Comparison of ENCODE assay signal across 18 cellular contexts in the genomic region with DNA sequence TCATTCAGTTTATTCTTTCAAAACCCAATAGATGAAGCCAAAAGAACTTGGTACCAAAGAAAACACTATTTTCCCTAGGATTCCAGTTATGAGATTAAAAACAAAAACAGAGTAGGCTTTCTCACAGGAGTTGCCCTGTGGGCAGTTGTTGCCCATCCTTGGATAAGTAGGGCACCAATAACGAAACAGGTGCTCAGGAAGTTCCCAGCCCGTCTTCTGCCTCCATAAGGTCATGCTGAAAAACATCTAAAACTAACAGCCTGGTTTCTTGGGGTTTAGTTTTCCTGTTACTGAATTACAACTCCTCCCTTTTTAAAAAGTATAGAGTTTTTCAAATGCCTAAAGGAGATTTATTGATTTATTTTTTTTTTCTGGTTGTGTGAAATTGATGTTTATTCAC. TPM values are rescaled to one million over a fixed set of nuclear protein-coding genes. Genes with fewer than 3 reads are reported as not detected.
DNase-seq lines count a peak whose midpoint lies in the region; ATAC-seq and TF ChIP-seq lines count a peak whose summit lies in the region.
"Had no signal": no experiment of that assay in that cellular context is flagged by ENCODE, and none has a peak within 500 bp of the region (broad histone marks: within the 10 kb centered on the region; RNA-seq: fewer than 3 reads in every experiment).

No MANE protein-coding gene starts in this region.

- H3K36me3 ChIP-seq in OCI-LY3 (replicated peaks; ENCODE audit: low read depth, low read length), result no peaks in the 10 kb centered on the region
- no peaks in the 10 kb centered on the region for H3K36me3 ChIP-seq in smooth muscle cell (ENCODE audit: low read depth)
- no peaks in the 10 kb centered on the region for H3K36me3 ChIP-seq in prostate gland
- H3K36me3 ChIP-seq: neutrophil, right lobe of liver had no signal

- TF ChIP-seq CTCF in OCI-LY3 (IDR thresholded peaks at IDR 0.05; ENCODE audit: low read depth, low read length), result no peak
- TF ChIP-seq CTCF in smooth muscle cell (IDR thresholded peaks at IDR 0.05; ENCODE audit: borderline replicate concordance, insufficient read depth, poor library complexity, severe bottlenecking), result no peak
- TF ChIP-seq CTCF in prostate gland (IDR thresholded peaks at IDR 0.05), result no peak

- H3K27me3 ChIP-seq in OCI-LY3 (ENCODE audit: low read depth, low read length) (no peaks in the 10 kb centered on the region), smooth muscle cell (ENCODE audit: low read depth) (no peaks in the 10 kb centered on the region), prostate gland (replicated peaks; ENCODE audit: insufficient read depth) (no peaks in the 10 kb centered on the region)
- H3K27me3 ChIP-seq: neutrophil, right lobe of liver had no signal

- peak overlapping the region; percentile 53 for H3K9ac ChIP-seq in OCI-LY3 (ENCODE audit: low read length)
- H3K9ac ChIP-seq in smooth muscle cell (ENCODE audit: low read depth), result peak overlapping the region; percentile 22

- H3K4me2 ChIP-seq in OCI-LY3 (ENCODE audit: low read length), result peak overlapping the region; percentile 90
- H3K4me2 ChIP-seq in smooth muscle cell, result peak overlapping the region; percentile 71

- peak overlapping the region; percentile 56 for H3K4me3 Mint-ChIP-seq in activated T-cell treated with anti-CD3 and anti-CD28 coated beads, Interleukin-2, amount 50 U/mL, for 4 hours

- 94% methylated on average over 2 of the region's 2 CpGs for WGBS in smooth muscle cell (ENCODE audit: low lambda C conversion rate)
- WGBS in prostate gland, result 75% methylated on average over 2 of the region's 2 CpGs

- TF ChIP-seq POLR2A in prostate gland (IDR thresholded peaks at IDR 0.05), result no peak

- H3K27me3 Mint-ChIP-seq in activated T-cell treated with anti-CD3 and anti-CD28 coated beads, Interleukin-2, amount 50 U/mL, for 4 hours (ENCODE audit: low read depth), result no peaks in the 10 kb centered on the region

- H3F3A ChIP-seq in smooth muscle cell (ENCODE audit: low read depth), result peaks cover 5% of the 10 kb centered on the region

- H4K20me1 ChIP-seq in OCI-LY3 (ENCODE audit: insufficient read depth, low read length) (peaks cover 8% of the 10 kb centered on the region; the same call in 1 of the 2 replicates), smooth muscle cell (ENCODE audit: low read depth) (peaks cover 5% of the 10 kb centered on the region)

- H3K4me1 ChIP-seq in OCI-LY3 (ENCODE audit: low read length), result peaks cover 67% of the 10 kb centered on the region
- peaks cover 24% of the 10 kb centered on the region for H3K4me1 ChIP-seq in smooth muscle cell (ENCODE audit: low read depth)
- H3K4me1 ChIP-seq in prostate gland (replicated peaks), result no peaks in the 10 kb centered on the region
- H3K4me1 ChIP-seq: right lobe of liver had no signal

- H3K27ac ChIP-seq in OCI-LY3 (ENCODE audit: low read length) (peak overlapping the region; percentile 52), smooth muscle cell (ENCODE audit: low read depth) (peak overlapping the region; percentile 83), prostate gland (no peak overlapping the region)
- H3K27ac ChIP-seq: neutrophil, right lobe of liver had no signal

- intact Hi-C loops in prostate gland (cut with DNase I), result no loop called here

- peaks cover 57% of the 10 kb centered on the region for H3K4me1 Mint-ChIP-seq in activated T-cell treated with anti-CD3 and anti-CD28 coated beads, Interleukin-2, amount 50 U/mL, for 4 hours (ENCODE audit: low read depth)

- peak overlapping the region; percentile 68 for H3K4me3 ChIP-seq in OCI-LY3 (ENCODE audit: low read length)
- no peak overlapping the region for H3K4me3 ChIP-seq in smooth muscle cell
- no peak overlapping the region for H3K4me3 ChIP-seq in prostate gland
- H3K4me3 ChIP-seq: right lobe of liver had no signal

- H3K9me3 ChIP-seq in OCI-LY3 (ENCODE audit: insufficient read depth, low read length) (no peaks in the 10 kb centered on the region), smooth muscle cell (replicated peaks; ENCODE audit: low read depth) (no peaks in the 10 kb centered on the region), prostate gland (no peaks in the 10 kb centered on the region)
- H3K9me3 ChIP-seq: neutrophil, right lobe of liver had no signal

- H3K9me3 Mint-ChIP-seq in activated T-cell treated with anti-CD3 and anti-CD28 coated beads, Interleukin-2, amount 50 U/mL, for 4 hours, result no peaks in the 10 kb centered on the region

- H2AFZ ChIP-seq in OCI-LY3 (ENCODE audit: low read depth, low read length), result no peak overlapping the region
- no peak overlapping the region for H2AFZ ChIP-seq in smooth muscle cell (ENCODE audit: low read depth)

- no peak for DNase-seq in activated T-cell treated with anti-CD3 and anti-CD28 coated beads, Interleukin-2, amount 50 U/mL, for 4 hours
- no peak for DNase-seq in activated T-cell treated with anti-CD3 and anti-CD28 coated beads, Interleukin-2, amount 50 U/mL, for 48 hours
- DNase-seq in central memory CD4-positive, alpha-beta T cell, result peak; percentile 21
- no peak for DNase-seq in smooth muscle cell (lab: John Stamatoyannopoulos, UW; ENCODE audit: unreplicated experiment)
- no peak for DNase-seq in MV-4-11 (lab: John Stamatoyannopoulos, UW)
- no peak for DNase-seq in prostate gland (ENCODE audit: low spot score)
- DNase-seq: activated CD4-positive, alpha-beta T cell treated with anti-CD3 and anti-CD28 coated beads for 1 hour; activated effector memory CD4-positive, alpha-beta T cell treated with anti-CD3 and anti-CD28 coated beads, Interleukin-2, amount 50 U/mL, for 16 hours; H7; kidney; NCI-H146; NCI-H2227 treated with DMSO at 0.1 percent for 48 hours; right lobe of liver; Right ventricle myocardium superior; stimulated activated CD4-positive, alpha-beta T cell treated with anti-CD3 and anti-CD28 coated beads, Interleukin-2, amount 100 ng/mL, for 24 hours had no signal

- H3K79me2 ChIP-seq in OCI-LY3 (ENCODE audit: low read length) (peaks cover 98% of the 10 kb centered on the region), smooth muscle cell (ENCODE audit: low read depth) (peaks cover 99% of the 10 kb centered on the region)

- H3K36me3 Mint-ChIP-seq in activated T-cell treated with anti-CD3 and anti-CD28 coated beads, Interleukin-2, amount 50 U/mL, for 4 hours (ENCODE audit: insufficient read depth), result peaks cover 2% of the 10 kb centered on the region

- ATAC-seq in activated T-cell treated with anti-CD3 and anti-CD28 coated beads, Interleukin-2, amount 50 U/mL, for 4 hours, result no peak
- no peak for ATAC-seq in GM21576 (IDR thresholded peaks at IDR 0.05; ENCODE audit: unreplicated experiment)

RNA-seq across cellular contexts. Expression of a gene that starts 14.7 kb away (rescaled TPM):
- total RNA-seq in activated T-cell treated with anti-CD3 and anti-CD28 coated beads, Interleukin-2, amount 50 U/mL, for 4 hours, result 10 to 100 TPM; 22.8 to 26.8 (median 23.8) TPM
- total RNA-seq in smooth muscle cell, result 28.3 and 36.9 TPM in 2 replicates
- polyA plus RNA-seq in smooth muscle cell, result 33.7 and 35.8 TPM in 2 replicates
- 10 to 100 TPM in 1 of 2 donors, 1 to 10 TPM in 1; 7.9 to 48.5 TPM for total RNA-seq in prostate gland

Comparison
In these comparisons a context has a peak if more than half of its experiments do, and no peak if none do; other contexts are left out.
1. H3K27ac ChIP-seq: peak in OCI-LY3 (single experiment) and smooth muscle cell (single experiment); none in prostate gland (0 of 2).